In genomic region chr9:34899535-34900158, GRCh38 we compare ENCODE assay signal across 8 cellular contexts. TPM values are rescaled to one million over a fixed set of nuclear protein-coding genes. Genes with fewer than 3 reads are reported as not detected.
DNase-seq lines count a peak whose midpoint lies in the region; ATAC-seq and TF ChIP-seq lines count a peak whose summit lies in the region.

No MANE protein-coding gene starts in this region.

- BruUV-seq in Panc1 (replicated peaks; lab: Mats Ljungman, UMichigan), result no TSS peak

- H3K27ac ChIP-seq in Panc1 (ENCODE audit: low read length), result no peak overlapping the region

- no peaks in the 10 kb centered on the region for H3K4me1 ChIP-seq in Panc1 (ENCODE audit: control insufficient read depth, insufficient read depth, low read length)

- H3K27ac Mint-ChIP-seq in nephron, result no peak overlapping the region

- CTCF ChIA-PET in Panc1 (lab: Charles Lee), result interaction anchor here (0.5 to 2.9 kb wide), 24 partner anchors 10 to 687 kb away, joined by 3 to 41 read pairs (median 4); partner anchors contain the start of gene DNAJB5

- in situ Hi-C loops in KBM-7 (cut with MboI; ENCODE audit: low pct_unique_long_range_greater_than_20kb, low sequenced_read_pairs) (loop anchor here (25.0 kb wide), 1 partner anchor 563 kb away; no protein-coding TSS in a partner anchor), Panc1 (cut with HindIII; ENCODE audit: low pct_unique_long_range_greater_than_20kb, low sequenced_read_pairs) (no loop called here)

- intact Hi-C loops in Panc1 (cut with micrococcal nuclease; ENCODE audit: unreplicated experiment), result loop anchor here (1.0 to 5.0 kb wide), 3 partner anchors 86 to 197 kb away; partner anchors contain the start of gene PIGO

- no peaks in the 10 kb centered on the region for H3K4me1 Mint-ChIP-seq in nephron

- H3K27me3 Mint-ChIP-seq in nephron (ENCODE audit: low read depth), result peaks cover 51% of the 10 kb centered on the region

- DNase-seq in CMK (ENCODE audit: low read depth) (peak; percentile 42), KBM-7 (peak; percentile 90), Panc1 (ENCODE audit: low read depth, low spot score) (peak; percentile 60), fibroblast of gingiva (ENCODE audit: low read depth) (peak; percentile 42)
- peak; percentile 81 for DNase-seq in activated T-cell treated with anti-CD3 and anti-CD28 coated beads, Interleukin-2, amount 50 U/mL, for 1 hour
- DNase-seq in stimulated activated naive CD4-positive, alpha-beta T cell (lab: John Stamatoyannopoulos, UW), result peak; percentile 62 to 83 (median 70)

- H3K36me3 Mint-ChIP-seq in nephron (ENCODE audit: low read depth), result no peaks in the 10 kb centered on the region

- no peaks in the 10 kb centered on the region for H3K9me3 ChIP-seq in Panc1 (ENCODE audit: control insufficient read depth, insufficient read depth, low read depth, low read length)

- no peaks in the 10 kb centered on the region for H3K36me3 ChIP-seq in Panc1 (ENCODE audit: control insufficient read depth, insufficient read depth, low read length)

- H3K27me3 ChIP-seq in Panc1 (ENCODE audit: control insufficient read depth, insufficient read depth, low read length), result peaks cover 26% of the 10 kb centered on the region

- TF ChIP-seq CTCF in Panc1 (IDR thresholded peaks at IDR 0.05) (peak; percentile 93), nephron (IDR thresholded peaks at IDR 0.05; ENCODE audit: unreplicated experiment in 3 of 3) (peak; percentile 75 to 86 (median 82))

- no peaks in the 10 kb centered on the region for H3K9me3 Mint-ChIP-seq in nephron

- ATAC-seq in GM21367 (IDR thresholded peaks at IDR 0.05; ENCODE audit: unreplicated experiment) (peak; percentile 68), Panc1 (peak; percentile 100)

- H3K4me3 Mint-ChIP-seq in nephron, result no peak overlapping the region

- H3K4me3 ChIP-seq in Panc1 (ENCODE audit: low read depth in 2 of 2, low read length in 2 of 2), result no peak overlapping the region

- POLR2A ChIA-PET in Panc1 (lab: Charles Lee), result interaction anchor here (0.5 to 0.9 kb wide), 3 partner anchors 95 to 258 kb away, joined by 3 to 4 read pairs (median 4); no protein-coding TSS in a partner anchor

RNA-seq across cellular contexts. Expression of gene PHF24, which starts 58.4 kb away (rescaled TPM):
- total RNA-seq in Panc1 (2021; ENCODE audit: unreplicated experiment), result 0.08 TPM
- polyA plus RNA-seq in Panc1 (2012; ENCODE audit: insufficient read length), result not detected
